Comparison of ENCODE assay signal across 8 cellular contexts in genomic region chr18:26656944-26657536, GRCh38.
DNase-seq lines count a peak whose midpoint lies in the region; ATAC-seq and TF ChIP-seq lines count a peak whose summit lies in the region.

No MANE protein-coding gene starts in this region.

- TF ChIP-seq CTCF in OCI-LY3 (IDR thresholded peaks at IDR 0.05; ENCODE audit: low read depth, low read length) (peak; percentile 23; the same call in 1 of the 2 replicates), breast epithelium (IDR thresholded peaks at IDR 0.05) (peak in 2 of 3 donors; percentile 24 to 36)

- intact Hi-C loops in breast epithelium (cut with DNase I; ENCODE audit: low total_unique reads) (loop anchor here (10.0 kb wide), 1 partner anchor 578 kb away; no protein-coding TSS in a partner anchor), sciatic nerve (cut with DNase I) (no loop called here)

- H4K20me1 ChIP-seq in OCI-LY3 (ENCODE audit: insufficient read depth, low read length): no peaks in the 10 kb centered on the region

- ATAC-seq in GM18909 (IDR thresholded peaks at IDR 0.05; ENCODE audit: poor library complexity, unreplicated experiment) (peak; percentile 76), HG03571 (IDR thresholded peaks at IDR 0.05; ENCODE audit: unreplicated experiment) (peak; percentile 77), sciatic nerve (peak; percentile 82), HG02938 (IDR thresholded peaks at IDR 0.05; ENCODE audit: unreplicated experiment) (no peak)

- peak overlapping the region; percentile 74 for H3K4me2 ChIP-seq in OCI-LY3 (ENCODE audit: low read length)

- no peaks in the 10 kb centered on the region for H3K9me3 ChIP-seq in OCI-LY3 (ENCODE audit: insufficient read depth, low read length)
- no peaks in the 10 kb centered on the region for H3K9me3 ChIP-seq in breast epithelium

- H3K36me3 ChIP-seq in OCI-LY3 (replicated peaks; ENCODE audit: low read depth, low read length): no peaks in the 10 kb centered on the region
- no peaks in the 10 kb centered on the region for H3K36me3 ChIP-seq in breast epithelium

- H3K79me2 ChIP-seq in OCI-LY3 (ENCODE audit: low read length): no peaks in the 10 kb centered on the region

- H3K4me3 ChIP-seq in OCI-LY3 (ENCODE audit: low read length): peak overlapping the region; percentile 92
- peak overlapping the region; percentile 71 to 88 (median 78) for H3K4me3 ChIP-seq in breast epithelium

- H3K4me1 ChIP-seq in OCI-LY3 (ENCODE audit: low read length): peaks cover 4% of the 10 kb centered on the region; the same call in 1 of the 2 replicates
- H3K4me1 ChIP-seq in breast epithelium: no peaks in the 10 kb centered on the region

- DNase-seq in C1 segment of cervical spinal cord (lab: John Stamatoyannopoulos, UW): peak in 12 of 14 donors; percentile 41 to 91 (median 68)
- DNase-seq in breast epithelium (ENCODE audit: low spot score in 2 of 2): peak; percentile 66 to 75
- DNase-seq in iPS-NIHi11 (ENCODE audit: low spot score): peak; percentile 71
- peak; percentile 88 for DNase-seq in sciatic nerve (ENCODE audit: low spot score)

- H3K27me3 ChIP-seq in OCI-LY3 (ENCODE audit: low read depth, low read length) (peaks cover 47% of the 10 kb centered on the region), breast epithelium (no peaks in the 10 kb centered on the region)

- TF ChIP-seq POLR2A in breast epithelium (IDR thresholded peaks at IDR 0.05): peak; percentile 44

- peak overlapping the region; percentile 91 for H2AFZ ChIP-seq in OCI-LY3 (ENCODE audit: low read depth, low read length)

- H3K27ac ChIP-seq in OCI-LY3 (ENCODE audit: low read length) (no peak overlapping the region), breast epithelium (peak overlapping the region; percentile 92 to 94)

- H3K9ac ChIP-seq in OCI-LY3 (ENCODE audit: low read length): peak overlapping the region; percentile 71
